ENCODE assay signal across 8 cellular contexts in the genomic region with DNA sequence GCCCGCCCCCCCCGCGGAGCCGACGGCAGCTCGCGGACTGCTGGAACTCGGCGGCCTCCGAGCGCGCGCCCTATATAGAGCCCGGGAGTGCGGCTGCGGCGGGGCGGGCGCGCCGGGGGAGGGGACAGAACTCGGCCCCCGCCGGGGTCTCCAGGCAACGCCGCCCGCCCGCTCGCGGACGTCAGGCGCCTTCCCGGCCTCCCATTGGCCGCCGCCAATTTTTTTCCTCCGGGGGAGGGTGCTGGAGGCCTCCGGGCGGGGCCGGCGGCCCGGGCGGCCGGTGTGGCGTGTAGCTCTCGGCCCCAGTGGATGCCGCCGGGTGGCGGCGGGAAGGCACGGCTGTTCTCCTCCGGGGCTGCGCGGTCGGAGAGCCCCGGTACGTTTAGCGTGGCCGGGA. TPM values are rescaled to one million over a fixed set of nuclear protein-coding genes. Genes with fewer than 3 reads are reported as not detected.
DNase-seq lines count a peak whose midpoint lies in the region; TF ChIP-seq lines count a peak whose summit lies in the region.

A gene with protein sequence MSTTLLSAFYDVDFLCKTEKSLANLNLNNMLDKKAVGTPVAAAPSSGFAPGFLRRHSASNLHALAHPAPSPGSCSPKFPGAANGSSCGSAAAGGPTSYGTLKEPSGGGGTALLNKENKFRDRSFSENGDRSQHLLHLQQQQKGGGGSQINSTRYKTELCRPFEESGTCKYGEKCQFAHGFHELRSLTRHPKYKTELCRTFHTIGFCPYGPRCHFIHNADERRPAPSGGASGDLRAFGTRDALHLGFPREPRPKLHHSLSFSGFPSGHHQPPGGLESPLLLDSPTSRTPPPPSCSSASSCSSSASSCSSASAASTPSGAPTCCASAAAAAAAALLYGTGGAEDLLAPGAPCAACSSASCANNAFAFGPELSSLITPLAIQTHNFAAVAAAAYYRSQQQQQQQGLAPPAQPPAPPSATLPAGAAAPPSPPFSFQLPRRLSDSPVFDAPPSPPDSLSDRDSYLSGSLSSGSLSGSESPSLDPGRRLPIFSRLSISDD (minus strand): TSS at position 49 of the 397 bp plus-strand sequence. CDS start 291 bp downstream, outside the sequence.

- WGBS in neuronal stem cell (ENCODE audit: extremely low coverage in 2 of 2, insufficient read length in 2 of 2, insufficient replicate concordance in 1 of 2), 2 donors: no CpG with 5 or more reads among the region's 58 CpGs

- peaks cover 7 to 34% of the 10 kb centered on the region in 2 donors for H3K4me1 ChIP-seq in neuronal stem cell (ENCODE audit: control insufficient read depth in 2 of 2, insufficient read depth in 1 of 2, low read depth in 1 of 2, low read length in 2 of 2)

- peak within 1 kb of the TSS; percentile 97 for H3K14ac ChIP-seq in neuronal stem cell (ENCODE audit: low read length)

- H2BK15ac ChIP-seq in neuronal stem cell (ENCODE audit: low read length): peak within 1 kb of the TSS; percentile 93

- peak within 1 kb of the TSS; percentile 87 for H2AFZ ChIP-seq in neuronal stem cell (ENCODE audit: low read length)

- H3K23ac ChIP-seq in neuronal stem cell (ENCODE audit: low read depth, low read length, poor library complexity): peak within 1 kb of the TSS; percentile 99

- in situ Hi-C loops in SK-MEL-5 (cut with HindIII; ENCODE audit: low pct_unique_long_range_greater_than_20kb, low sequenced_read_pairs): no loop called here

- H3K18ac ChIP-seq in neuronal stem cell (ENCODE audit: low read length): peak within 1 kb of the TSS; percentile 100

- POLR2A ChIA-PET in HEK293T (lab: Yijun Ruan, JAX): interaction anchor here (0.6 to 3.2 kb wide), 29 partner anchors 8 to 416 kb away, joined by 3 to 16 read pairs (median 4); no protein-coding TSS in a partner anchor

- peak within 1 kb of the TSS; percentile 95 for H2BK120ac ChIP-seq in neuronal stem cell (ENCODE audit: low read depth, low read length)

- no peaks in the 10 kb centered on the region for H3K27me3 ChIP-seq in neuronal stem cell (ENCODE audit: control insufficient read depth in 3 of 3, insufficient read depth in 3 of 3, low read depth in 1 of 3, low read length in 3 of 3)

- peak within 1 kb of the TSS; percentile 93 to 95 for H3K4me3 ChIP-seq in neuronal stem cell (ENCODE audit: low read length in 2 of 2)

- peak within 1 kb of the TSS; percentile 96 for H3K4me2 ChIP-seq in neuronal stem cell (ENCODE audit: insufficient read depth, low read length, poor library complexity, severe bottlenecking)

- peaks cover 13% of the 10 kb centered on the region for H3K79me1 ChIP-seq in neuronal stem cell (ENCODE audit: low read depth, low read length)

- H3K36me3 ChIP-seq in neuronal stem cell (replicated peaks in 1 of 2; ENCODE audit: control insufficient read depth in 2 of 2, insufficient read depth in 2 of 2, low read length in 2 of 2): peaks cover 9 to 45% of the 10 kb centered on the region in 2 donors

- H3K9ac ChIP-seq in neuronal stem cell (ENCODE audit: low read depth, low read length, poor library complexity): peak within 1 kb of the TSS; percentile 98

- peak within 1 kb of the TSS; percentile 9 for H4K8ac ChIP-seq in neuronal stem cell (ENCODE audit: low read depth, low read length)

- H3K4ac ChIP-seq in neuronal stem cell (ENCODE audit: low read length): peak within 1 kb of the TSS; percentile 86

- peak within 1 kb of the TSS; percentile 100 for H2BK5ac ChIP-seq in neuronal stem cell (ENCODE audit: low read length)

- no peaks in the 10 kb centered on the region for H3K9me3 ChIP-seq in neuronal stem cell (replicated peaks in 1 of 2; ENCODE audit: control insufficient read depth in 2 of 2, insufficient read depth in 1 of 2, low read depth in 1 of 2, low read length in 2 of 2)

- H2BK12ac ChIP-seq in neuronal stem cell (ENCODE audit: low read length): peak within 1 kb of the TSS; percentile 17

- CTCF ChIA-PET in HEK293T (lab: Yijun Ruan, JAX): interaction anchor here (0.9 to 1.6 kb wide), 3 partner anchors 52 to 252 kb away, joined by 3 to 4 read pairs (median 4); no protein-coding TSS in a partner anchor

- H2AK5ac ChIP-seq in neuronal stem cell (ENCODE audit: low read depth, low read length): peak within 1 kb of the TSS; percentile 97

- peak; percentile 73 for DNase-seq in GM04503 (ENCODE audit: low read depth)
- peak; percentile 91 for DNase-seq in HEK293T (ENCODE audit: extremely low spot score)
- peak; percentile 95 for DNase-seq in NAMALWA (ENCODE audit: low spot score)
- peak; percentile 95 for DNase-seq in SK-MEL-5 (ENCODE audit: low read depth, low spot score)
- peak; percentile 82 to 96 (median 92) for DNase-seq in activated naive CD4-positive, alpha-beta T cell (lab: John Stamatoyannopoulos, UW)
- DNase-seq in foreskin melanocyte: peak; percentile 88
- peak; percentile 89 for DNase-seq in neuronal stem cell (ENCODE audit: low spot score)
- DNase-seq in superior temporal gyrus (ENCODE audit: extremely low spot score): peak; percentile 94

- H3K27ac ChIP-seq in neuronal stem cell (replicated peaks; ENCODE audit: low read length): peak within 1 kb of the TSS; percentile 95

- H4K91ac ChIP-seq in neuronal stem cell (ENCODE audit: low read depth, low read length, poor library complexity): peak within 1 kb of the TSS; percentile 89

TF ChIP-seq in HEK293T, 16 proteins besides CTCF, POLR2A, EP300 and RAD21:
- TF ChIP-seq ARNT (IDR thresholded peaks at IDR 0.05) (no peak), HDGF (IDR thresholded peaks at IDR 0.05; ENCODE audit: borderline replicate concordance) (0 out of 2 replicates have a peak, but pooled peaks have one; percentile 29), FOXA1 (IDR thresholded peaks at IDR 0.05) (no peak), ELF4 (IDR thresholded peaks at IDR 0.05) (peak; percentile 79), FOXM1 (IDR thresholded peaks at IDR 0.05; ENCODE audit: borderline replicate concordance) (peak; percentile 91; the same call in 1 of the 2 replicates), NFRKB (IDR thresholded peaks at IDR 0.05) (no peak), SP1 (IDR thresholded peaks at IDR 0.05) (no peak)
- TF ChIP-seq, protein P1, sequence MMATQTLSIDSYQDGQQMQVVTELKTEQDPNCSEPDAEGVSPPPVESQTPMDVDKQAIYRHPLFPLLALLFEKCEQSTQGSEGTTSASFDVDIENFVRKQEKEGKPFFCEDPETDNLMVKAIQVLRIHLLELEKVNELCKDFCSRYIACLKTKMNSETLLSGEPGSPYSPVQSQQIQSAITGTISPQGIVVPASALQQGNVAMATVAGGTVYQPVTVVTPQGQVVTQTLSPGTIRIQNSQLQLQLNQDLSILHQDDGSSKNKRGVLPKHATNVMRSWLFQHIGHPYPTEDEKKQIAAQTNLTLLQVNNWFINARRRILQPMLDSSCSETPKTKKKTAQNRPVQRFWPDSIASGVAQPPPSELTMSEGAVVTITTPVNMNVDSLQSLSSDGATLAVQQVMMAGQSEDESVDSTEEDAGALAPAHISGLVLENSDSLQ (IDR thresholded peaks at IDR 0.05): no peak
TF ChIP-seq in HEK293T: peak in this region for 3.

RNA-seq across cellular contexts. Expression of the gene that starts here (rescaled TPM):
- 5.2 and 5.7 TPM in 2 replicates for total RNA-seq in SK-MEL-5 (2014; rRNA removed; shearing (Covaris generic))
- 39.6 and 62.8 TPM in 2 replicates for polyA plus RNA-seq in SK-MEL-5 (2015; cell fraction: cytosol; rRNA removed)
- polyA plus RNA-seq in SK-MEL-5 (2015; cell fraction: nucleus; rRNA removed): 16.3 and 26.1 TPM in 2 replicates
- 39.5 TPM for polyA plus RNA-seq in neuronal stem cell (2013, experiment 1 of 2)
- polyA plus RNA-seq in neuronal stem cell (2013, experiment 2 of 2): 40.0 TPM

Comparison
In these comparisons a context has a peak if more than half of its experiments do, and no peak if none do; other contexts are left out.
1. Peak in every context shown above with its lines: DNase-seq, H3K4me3 ChIP-seq and H3K27ac ChIP-seq.